In genomic region chr11:31926816-31927528, GRCh38 we compare ENCODE assay signal across 2 cellular contexts.
TF ChIP-seq lines count a peak whose summit lies in the region.

No MANE protein-coding gene starts in this region.

TF ChIP-seq in HepG2, 621 proteins besides CTCF, POLR2A, EP300 and RAD21 (continued from another document):
- TF ChIP-seq ZNF407 (CRISPR knock-in tag; IDR thresholded peaks at IDR 0.05; ENCODE audit: not compliant biosample characterization) (no peak), GLMP (CRISPR knock-in tag; IDR thresholded peaks at IDR 0.05; ENCODE audit: borderline replicate concordance) (no peak), MAFK (conservative IDR thresholded peaks at IDR 0.05 in 1 of 2, IDR thresholded peaks at IDR 0.05 in 1 of 2; ENCODE audit: low read length in 2 of 2) (peak; percentile 64 to 79), KMT2A (CRISPR knock-in tag; IDR thresholded peaks at IDR 0.05) (no peak), ZFP62 (CRISPR knock-in tag; IDR thresholded peaks at IDR 0.05) (no peak)
- TF ChIP-seq, protein P1, sequence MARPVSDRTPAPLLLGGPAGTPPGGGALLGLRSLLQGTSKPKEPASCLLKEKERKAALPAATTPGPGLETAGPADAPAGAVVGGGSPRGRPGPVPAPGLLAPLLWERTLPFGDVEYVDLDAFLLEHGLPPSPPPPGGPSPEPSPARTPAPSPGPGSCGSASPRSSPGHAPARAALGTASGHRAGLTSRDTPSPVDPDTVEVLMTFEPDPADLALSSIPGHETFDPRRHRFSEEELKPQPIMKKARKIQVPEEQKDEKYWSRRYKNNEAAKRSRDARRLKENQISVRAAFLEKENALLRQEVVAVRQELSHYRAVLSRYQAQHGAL (CRISPR knock-in tag; IDR thresholded peaks at IDR 0.05; ENCODE audit: not compliant biosample characterization), result no peak

TF ChIP-seq in WTC11, 78 proteins besides CTCF, POLR2A, EP300 and RAD21 (continued from another document):
- TF ChIP-seq, protein P2, sequence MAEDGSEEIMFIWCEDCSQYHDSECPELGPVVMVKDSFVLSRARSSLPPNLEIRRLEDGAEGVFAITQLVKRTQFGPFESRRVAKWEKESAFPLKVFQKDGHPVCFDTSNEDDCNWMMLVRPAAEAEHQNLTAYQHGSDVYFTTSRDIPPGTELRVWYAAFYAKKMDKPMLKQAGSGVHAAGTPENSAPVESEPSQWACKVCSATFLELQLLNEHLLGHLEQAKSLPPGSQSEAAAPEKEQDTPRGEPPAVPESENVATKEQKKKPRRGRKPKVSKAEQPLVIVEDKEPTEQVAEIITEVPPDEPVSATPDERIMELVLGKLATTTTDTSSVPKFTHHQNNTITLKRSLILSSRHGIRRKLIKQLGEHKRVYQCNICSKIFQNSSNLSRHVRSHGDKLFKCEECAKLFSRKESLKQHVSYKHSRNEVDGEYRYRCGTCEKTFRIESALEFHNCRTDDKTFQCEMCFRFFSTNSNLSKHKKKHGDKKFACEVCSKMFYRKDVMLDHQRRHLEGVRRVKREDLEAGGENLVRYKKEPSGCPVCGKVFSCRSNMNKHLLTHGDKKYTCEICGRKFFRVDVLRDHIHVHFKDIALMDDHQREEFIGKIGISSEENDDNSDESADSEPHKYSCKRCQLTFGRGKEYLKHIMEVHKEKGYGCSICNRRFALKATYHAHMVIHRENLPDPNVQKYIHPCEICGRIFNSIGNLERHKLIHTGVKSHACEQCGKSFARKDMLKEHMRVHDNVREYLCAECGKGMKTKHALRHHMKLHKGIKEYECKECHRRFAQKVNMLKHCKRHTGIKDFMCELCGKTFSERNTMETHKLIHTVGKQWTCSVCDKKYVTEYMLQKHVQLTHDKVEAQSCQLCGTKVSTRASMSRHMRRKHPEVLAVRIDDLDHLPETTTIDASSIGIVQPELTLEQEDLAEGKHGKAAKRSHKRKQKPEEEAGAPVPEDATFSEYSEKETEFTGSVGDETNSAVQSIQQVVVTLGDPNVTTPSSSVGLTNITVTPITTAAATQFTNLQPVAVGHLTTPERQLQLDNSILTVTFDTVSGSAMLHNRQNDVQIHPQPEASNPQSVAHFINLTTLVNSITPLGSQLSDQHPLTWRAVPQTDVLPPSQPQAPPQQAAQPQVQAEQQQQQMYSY (CRISPR knock-in tag; IDR thresholded peaks at IDR 0.05), result no peak
- TF ChIP-seq AFF4 (CRISPR knock-in tag; IDR thresholded peaks at IDR 0.05; ENCODE audit: borderline replicate concordance) (no peak), ESRRA (CRISPR knock-in tag; IDR thresholded peaks at IDR 0.05; ENCODE audit: borderline replicate concordance) (no peak), ZNF671 (CRISPR knock-in tag; IDR thresholded peaks at IDR 0.05) (no peak), TCF7 (CRISPR knock-in tag; IDR thresholded peaks at IDR 0.05; ENCODE audit: low read depth) (no peak), ZNF138 (CRISPR knock-in tag; conservative IDR thresholded peaks at IDR 0.05) (no peak), FOXK1 (CRISPR knock-in tag; IDR thresholded peaks at IDR 0.05) (no peak), MXD4 (CRISPR knock-in tag; IDR thresholded peaks at IDR 0.05; ENCODE audit: borderline replicate concordance) (no peak), NR3C1 (CRISPR knock-in tag; conservative IDR thresholded peaks at IDR 0.05; ENCODE audit: low read depth) (no peak), SP1 (CRISPR knock-in tag; conservative IDR thresholded peaks at IDR 0.05) (no peak), ZNF219 (CRISPR knock-in tag; IDR thresholded peaks at IDR 0.05; ENCODE audit: borderline replicate concordance) (no peak), ZBTB21 (CRISPR knock-in tag; IDR thresholded peaks at IDR 0.05; ENCODE audit: borderline replicate concordance) (no peak), GRHL2 (CRISPR knock-in tag; IDR thresholded peaks at IDR 0.05; ENCODE audit: insufficient replicate concordance, severe bottlenecking) (no peak), CBFB (CRISPR knock-in tag; IDR thresholded peaks at IDR 0.05; ENCODE audit: low read depth) (no peak)
- TF ChIP-seq, protein P3, sequence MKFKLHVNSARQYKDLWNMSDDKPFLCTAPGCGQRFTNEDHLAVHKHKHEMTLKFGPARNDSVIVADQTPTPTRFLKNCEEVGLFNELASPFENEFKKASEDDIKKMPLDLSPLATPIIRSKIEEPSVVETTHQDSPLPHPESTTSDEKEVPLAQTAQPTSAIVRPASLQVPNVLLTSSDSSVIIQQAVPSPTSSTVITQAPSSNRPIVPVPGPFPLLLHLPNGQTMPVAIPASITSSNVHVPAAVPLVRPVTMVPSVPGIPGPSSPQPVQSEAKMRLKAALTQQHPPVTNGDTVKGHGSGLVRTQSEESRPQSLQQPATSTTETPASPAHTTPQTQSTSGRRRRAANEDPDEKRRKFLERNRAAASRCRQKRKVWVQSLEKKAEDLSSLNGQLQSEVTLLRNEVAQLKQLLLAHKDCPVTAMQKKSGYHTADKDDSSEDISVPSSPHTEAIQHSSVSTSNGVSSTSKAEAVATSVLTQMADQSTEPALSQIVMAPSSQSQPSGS (CRISPR knock-in tag; IDR thresholded peaks at IDR 0.05; ENCODE audit: borderline replicate concordance, low read depth), result no peak
- TF ChIP-seq, protein P4, sequence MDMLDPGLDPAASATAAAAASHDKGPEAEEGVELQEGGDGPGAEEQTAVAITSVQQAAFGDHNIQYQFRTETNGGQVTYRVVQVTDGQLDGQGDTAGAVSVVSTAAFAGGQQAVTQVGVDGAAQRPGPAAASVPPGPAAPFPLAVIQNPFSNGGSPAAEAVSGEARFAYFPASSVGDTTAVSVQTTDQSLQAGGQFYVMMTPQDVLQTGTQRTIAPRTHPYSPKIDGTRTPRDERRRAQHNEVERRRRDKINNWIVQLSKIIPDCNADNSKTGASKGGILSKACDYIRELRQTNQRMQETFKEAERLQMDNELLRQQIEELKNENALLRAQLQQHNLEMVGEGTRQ (CRISPR knock-in tag; IDR thresholded peaks at IDR 0.05), result no peak
